ENCODE assay signal across 26 cellular contexts in the genomic region with DNA sequence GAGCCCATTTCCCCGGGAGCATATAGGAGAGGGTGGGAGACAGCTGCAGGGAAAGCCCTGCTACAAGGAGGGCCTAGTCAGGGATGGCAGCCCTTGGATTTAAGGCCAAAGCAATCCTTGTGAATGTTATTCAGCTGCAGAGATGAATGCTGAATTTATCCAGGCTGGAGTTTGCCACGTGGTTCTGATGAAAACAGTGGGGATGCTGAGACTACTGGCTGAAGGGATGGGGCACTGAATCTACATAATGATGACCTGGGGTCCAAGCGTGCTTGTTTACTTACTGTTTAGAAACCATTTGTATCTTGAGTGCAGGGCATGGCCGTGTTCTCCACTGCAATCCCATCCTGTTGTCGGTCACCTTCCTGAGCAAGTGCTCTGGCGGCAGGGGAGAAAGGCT. TPM values are rescaled to one million over a fixed set of nuclear protein-coding genes. Genes with fewer than 3 reads are reported as not detected.
DNase-seq lines count a peak whose midpoint lies in the region; ATAC-seq, FAIRE-seq and TF ChIP-seq lines count a peak whose summit lies in the region.
"Had no signal": no experiment of that assay in that cellular context is flagged by ENCODE, and none has a peak within 500 bp of the region (broad histone marks: within the 10 kb centered on the region; RNA-seq: fewer than 3 reads in every experiment).

No MANE protein-coding gene starts in this region.

- H3K79me2 ChIP-seq in osteoblast (ENCODE audit: insufficient read depth, low read length) = no peaks in the 10 kb centered on the region

- H2AFZ ChIP-seq in osteoblast (ENCODE audit: low read length) = peak overlapping the region; percentile 5
- H2AFZ ChIP-seq: PC-9 had no signal

- peaks cover 12% of the 10 kb centered on the region for H3K27me3 Mint-ChIP-seq in activated naive CD8-positive, alpha-beta T cell treated with anti-CD3 and anti-CD28 coated beads, Interleukin-2, amount 10 ng/mL, durations not matched to agents 7 days and 5 days
- H3K27me3 Mint-ChIP-seq in activated naive CD8-positive, alpha-beta T cell treated with anti-CD3 and anti-CD28 coated beads, Interleukin-2, amount 50 U/mL, for 24 hours = no peaks in the 10 kb centered on the region

- POLR2A ChIA-PET in activated naive CD8-positive, alpha-beta T cell treated with anti-CD3 and anti-CD28 coated beads, Interleukin-2, amount 10 ng/mL, durations not matched to agents 7 days and 5 days (lab: Charles Lee) = no interaction called here

- no peaks in the 10 kb centered on the region for H3K36me3 Mint-ChIP-seq in activated naive CD8-positive, alpha-beta T cell treated with anti-CD3 and anti-CD28 coated beads, Interleukin-2, amount 10 ng/mL, durations not matched to agents 7 days and 5 days
- no peaks in the 10 kb centered on the region for H3K36me3 Mint-ChIP-seq in activated naive CD8-positive, alpha-beta T cell treated with anti-CD3 and anti-CD28 coated beads, Interleukin-2, amount 50 U/mL, for 24 hours (ENCODE audit: low read depth)

- H3K4me3 Mint-ChIP-seq in activated naive CD8-positive, alpha-beta T cell treated with anti-CD3 and anti-CD28 coated beads, Interleukin-2, amount 10 ng/mL, durations not matched to agents 7 days and 5 days = no peak overlapping the region
- no peak overlapping the region for H3K4me3 Mint-ChIP-seq in activated naive CD8-positive, alpha-beta T cell treated with anti-CD3 and anti-CD28 coated beads, Interleukin-2, amount 50 U/mL, for 24 hours

- TF ChIP-seq POLR2A in H54 (IDR thresholded peaks at IDR 0.05; ENCODE audit: low read depth, low read length) = no peak

- no peak for TF ChIP-seq CTCF in osteoblast (IDR thresholded peaks at IDR 0.05; ENCODE audit: extremely low read depth, low read depth, low read length)

- FAIRE-seq in H54 (lab: Jason Lieb, UNC) = no peak
- FAIRE-seq: D721Med, GM18507, K562 had no signal

- H3K4me1 ChIP-seq in osteoblast (ENCODE audit: insufficient read depth, low read length) = peaks cover 3% of the 10 kb centered on the region

- H3K27ac ChIP-seq in osteoblast (ENCODE audit: low read depth, low read length) = no peak overlapping the region
- H3K27ac ChIP-seq: C4-2B, PC-9, SK-N-MC had no signal

- H3K27ac Mint-ChIP-seq in activated naive CD8-positive, alpha-beta T cell treated with anti-CD3 and anti-CD28 coated beads, Interleukin-2, amount 10 ng/mL, durations not matched to agents 7 days and 5 days = peak overlapping the region; percentile 19
- H3K27ac Mint-ChIP-seq in activated naive CD8-positive, alpha-beta T cell treated with anti-CD3 and anti-CD28 coated beads, Interleukin-2, amount 50 U/mL, for 24 hours = no peak overlapping the region

- H3K27me3 ChIP-seq in osteoblast (ENCODE audit: insufficient read depth, low read length) = no peaks in the 10 kb centered on the region
- H3K27me3 ChIP-seq: MG63 had no signal

- H3K4me1 Mint-ChIP-seq in activated naive CD8-positive, alpha-beta T cell treated with anti-CD3 and anti-CD28 coated beads, Interleukin-2, amount 10 ng/mL, durations not matched to agents 7 days and 5 days = peaks cover 25% of the 10 kb centered on the region
- peaks cover 19% of the 10 kb centered on the region for H3K4me1 Mint-ChIP-seq in activated naive CD8-positive, alpha-beta T cell treated with anti-CD3 and anti-CD28 coated beads, Interleukin-2, amount 50 U/mL, for 24 hours

- no peak overlapping the region for H3K4me3 ChIP-seq in osteoblast (ENCODE audit: insufficient read depth, low read length)
- H3K4me3 ChIP-seq: K562, MG63, PC-9, SK-N-MC had no signal

- H3K4me2 ChIP-seq in osteoblast (ENCODE audit: insufficient read depth, low read length) = no peak overlapping the region
- H3K4me2 ChIP-seq: PC-9 had no signal

- no peaks in the 10 kb centered on the region for H3K9me3 ChIP-seq in osteoblast (ENCODE audit: low read depth, low read length)
- H3K9me3 ChIP-seq: MG63 had no signal

- no peaks in the 10 kb centered on the region for H3K36me3 ChIP-seq in osteoblast (ENCODE audit: insufficient read depth, low read length)
- H3K36me3 ChIP-seq: MG63 had no signal

- DNase-seq in activated naive CD8-positive, alpha-beta T cell treated with anti-CD3 and anti-CD28 coated beads, Interleukin-2, amount 10 ng/mL, durations not matched to agents 7 days and 5 days = no peak
- no peak for DNase-seq in activated naive CD8-positive, alpha-beta T cell treated with anti-CD3 and anti-CD28 coated beads, Interleukin-2, amount 50 U/mL, for 24 hours
- DNase-seq in globus pallidus (ENCODE audit: low spot score) = peak; percentile 79
- peak; percentile 32 for DNase-seq in osteoblast (ENCODE audit: insufficient read length, low spot score, missing footprints)
- no peak for DNase-seq in NCI-H69 (lab: John Stamatoyannopoulos, UW)
- no peak for DNase-seq in H54 (ENCODE audit: insufficient read length, low spot score)
- DNase-seq: 8988T, DMS53, GDM1, MG63, NCI-H1048, NCI-H1436 treated with DMSO at 0.1 percent for 48 hours, NCI-H2029, NCI-H2227 treated with DMSO at 0.1 percent for 48 hours, NCI-H510A, NCI-H748 treated with DMSO at 0.1 percent for 48 hours, PC-9, RPMI8226, SHP77 treated with DMSO at 0.1 percent for 48 hours had no signal

- ATAC-seq in activated naive CD8-positive, alpha-beta T cell treated with anti-CD3 and anti-CD28 coated beads, Interleukin-2, amount 10 ng/mL, durations not matched to agents 7 days and 5 days (ENCODE audit: low read depth) = no peak
- no peak for ATAC-seq in activated naive CD8-positive, alpha-beta T cell treated with anti-CD3 and anti-CD28 coated beads, Interleukin-2, amount 50 U/mL, for 24 hours
- no peak for ATAC-seq in GM21717 (IDR thresholded peaks at IDR 0.05; ENCODE audit: unreplicated experiment)
- ATAC-seq: K562 had no signal

- no peaks in the 10 kb centered on the region for H4K20me1 ChIP-seq in osteoblast (ENCODE audit: insufficient read depth, low read length)

- H3K9me3 Mint-ChIP-seq in activated naive CD8-positive, alpha-beta T cell treated with anti-CD3 and anti-CD28 coated beads, Interleukin-2, amount 10 ng/mL, durations not matched to agents 7 days and 5 days = no peaks in the 10 kb centered on the region
- no peaks in the 10 kb centered on the region for H3K9me3 Mint-ChIP-seq in activated naive CD8-positive, alpha-beta T cell treated with anti-CD3 and anti-CD28 coated beads, Interleukin-2, amount 50 U/mL, for 24 hours

RNA-seq across cellular contexts. Expression of a gene that starts 35.7 kb away (rescaled TPM):
- total RNA-seq in activated naive CD8-positive, alpha-beta T cell treated with anti-CD3 and anti-CD28 coated beads, Interleukin-2, amount 10 ng/mL, durations not matched to agents 7 days and 5 days = 10 to 100 TPM; 90.1 to 90.3 TPM
- total RNA-seq in osteoblast = 70.1 and 73.1 TPM in 2 replicates

RNA-seq across cellular contexts. Expression of a gene that starts 43.1 kb away (rescaled TPM):
- not detected for total RNA-seq in activated naive CD8-positive, alpha-beta T cell treated with anti-CD3 and anti-CD28 coated beads, Interleukin-2, amount 10 ng/mL, durations not matched to agents 7 days and 5 days
- 0.29 and 0.36 TPM in 2 replicates for total RNA-seq in osteoblast
- total RNA-seq: H4, K562 had no signal

Comparison
In these comparisons a context has a peak if more than half of its experiments do, and no peak if none do; other contexts are left out.
1. DNase-seq: peak in globus pallidus (single experiment) and osteoblast (single experiment); none in activated naive CD8-positive, alpha-beta T cell treated with anti-CD3 and anti-CD28 coated beads, Interleukin-2, amount 10 ng/mL, durations not matched to agents 7 days and 5 days (single experiment), activated naive CD8-positive, alpha-beta T cell treated with anti-CD3 and anti-CD28 coated beads, Interleukin-2, amount 50 U/mL, for 24 hours (single experiment), NCI-H69 (single experiment) and H54 (single experiment).